In genomic region chr9:21653091-21653490, GRCh38 we compare ENCODE assay signal across 25 cellular contexts.
DNase-seq lines count a peak whose midpoint lies in the region; ATAC-seq and TF ChIP-seq lines count a peak whose summit lies in the region.
"Had no signal": no experiment of that assay in that cellular context is flagged by ENCODE, and none has a peak within 500 bp of the region (broad histone marks: within the 10 kb centered on the region; RNA-seq: fewer than 3 reads in every experiment).

No MANE protein-coding gene starts in this region.

- intact Hi-C loops in mammary epithelial cell (cut with micrococcal nuclease) (no loop called here), MCF 10A (cut with micrococcal nuclease) (no loop called here), lower lobe of right lung (cut with DNase I) (no loop called here)

- no peaks in the 10 kb centered on the region for H3K36me3 Mint-ChIP-seq in MCF 10A (ENCODE audit: insufficient read depth, unreplicated experiment)

- no peaks in the 10 kb centered on the region for H3K4me1 Mint-ChIP-seq in MCF 10A (ENCODE audit: insufficient read depth, unreplicated experiment)
- H3K4me1 Mint-ChIP-seq: B cell had no signal

- ATAC-seq in foreskin keratinocyte, result peak; percentile 35
- no peak for ATAC-seq in HG03095 (IDR thresholded peaks at IDR 0.05; ENCODE audit: unreplicated experiment)
- no peak for ATAC-seq in lower lobe of right lung
- ATAC-seq: GM12878, PC-3, SK-N-SH treated with all-trans-retinoic acid at 6 μM for 48 hours had no signal

- no peak overlapping the region for H2AFZ ChIP-seq in mammary epithelial cell (ENCODE audit: low read depth, low read length)

- POLR2A ChIA-PET in MCF 10A (lab: Yijun Ruan, JAX), result interaction anchor here (0.9 kb wide), 1 partner anchor 42 kb away, joined by 4 read pairs; no protein-coding TSS in a partner anchor

- no peaks in the 10 kb centered on the region for H3K36me3 ChIP-seq in mammary epithelial cell (ENCODE audit: insufficient read depth, low read length)
- H3K36me3 ChIP-seq in lower lobe of right lung, result no peaks in the 10 kb centered on the region
- H3K36me3 ChIP-seq: MG63 had no signal

- BruUV-seq in mammary epithelial cell (replicated peaks; lab: Mats Ljungman, UMichigan) (no TSS peak), MCF 10A (replicated peaks; lab: Mats Ljungman, UMichigan) (no TSS peak)

- no peaks in the 10 kb centered on the region for H4K20me1 ChIP-seq in mammary epithelial cell (ENCODE audit: insufficient read depth, low read length)

- H3K9me3 ChIP-seq in mammary epithelial cell (replicated peaks; ENCODE audit: insufficient read depth, low read length) (no peaks in the 10 kb centered on the region), lower lobe of right lung (no peaks in the 10 kb centered on the region)

- H3K4me1 ChIP-seq in mammary epithelial cell (ENCODE audit: insufficient read depth, low read length) (no peaks in the 10 kb centered on the region), foreskin keratinocyte (no peaks in the 10 kb centered on the region), lower lobe of right lung (no peaks in the 10 kb centered on the region)

- H3K27me3 Mint-ChIP-seq in MCF 10A (ENCODE audit: insufficient read depth, unreplicated experiment), result no peaks in the 10 kb centered on the region

- H3K4me3 ChIP-seq in mammary epithelial cell (replicated peaks in 1 of 3; ENCODE audit: insufficient read depth in 1 of 3, low read depth in 2 of 3, low read length in 3 of 3) (no peak overlapping the region), astrocyte of the cerebellum (ENCODE audit: low read depth, low read length) (no peak overlapping the region), lower lobe of right lung (no peak overlapping the region)
- H3K4me3 ChIP-seq: GM12878, MG63 had no signal

- DNase-seq in mammary epithelial cell (peak; percentile 77), MCF 10A (ENCODE audit: unreplicated experiment) (no peak), astrocyte of the cerebellum (ENCODE audit: low read depth) (peak; percentile 82), foreskin keratinocyte (peak in 1 of 2 donors; percentile 65), D341Med (ENCODE audit: low spot score) (no peak), caudate nucleus (lab: John Stamatoyannopoulos, UW) (no peak), lower lobe of right lung (no peak)
- DNase-seq: DMS 273 treated with DMSO at 0.1 percent for 48 hours, DND-41, GF-D8, GOT3, MG63, NCI-H1092, NCI-H146, NCI-H2029 treated with DMSO at 0.1 percent for 48 hours, NCI-H2171, NCI-H526, PC-3, SIG-M5 had no signal

- H3K4me3 Mint-ChIP-seq in MCF 10A (ENCODE audit: unreplicated experiment), result no peak overlapping the region
- H3K4me3 Mint-ChIP-seq: B cell had no signal

- TF ChIP-seq CTCF in mammary epithelial cell (conservative IDR thresholded peaks at IDR 0.05 in 1 of 2, IDR thresholded peaks at IDR 0.05 in 1 of 2; ENCODE audit: extremely low read depth in 1 of 2, insufficient read depth in 1 of 2, low read depth in 1 of 2, low read length in 2 of 2) (no peak), MCF 10A (IDR thresholded peaks at IDR 0.05; ENCODE audit: unreplicated experiment) (no peak), astrocyte of the cerebellum (IDR thresholded peaks at IDR 0.05; ENCODE audit: low read depth, low read length, missing control alignments) (no peak), foreskin keratinocyte (conservative IDR thresholded peaks at IDR 0.05) (no peak), lower lobe of right lung (IDR thresholded peaks at IDR 0.05) (no peak)

- no peak overlapping the region for H3K9ac ChIP-seq in mammary epithelial cell (ENCODE audit: insufficient read depth, low read length)

- H3K27me3 ChIP-seq in mammary epithelial cell (ENCODE audit: insufficient read depth, low read length), result no peaks in the 10 kb centered on the region
- H3K27me3 ChIP-seq in foreskin keratinocyte, result no peaks in the 10 kb centered on the region
- H3K27me3 ChIP-seq in lower lobe of right lung (ENCODE audit: low read depth), result no peaks in the 10 kb centered on the region
- H3K27me3 ChIP-seq: MG63 had no signal

- 79% methylated on average over 3 of the region's 3 CpGs for WGBS in mammary epithelial cell (ENCODE audit: low coverage, missing lambda C conversion rate)

- H3K4me2 ChIP-seq in mammary epithelial cell (ENCODE audit: insufficient read depth, low read depth, low read length), result no peak overlapping the region

- H3K9me3 Mint-ChIP-seq in MCF 10A (ENCODE audit: unreplicated experiment), result peaks cover 10% of the 10 kb centered on the region

- dilution Hi-C loops in mammary epithelial cell (cut with HindIII; ENCODE audit: low sequenced_read_pairs), result no loop called here

- H3K27ac ChIP-seq in mammary epithelial cell (ENCODE audit: insufficient read depth, low read depth, low read length), result no peak overlapping the region
- H3K27ac ChIP-seq in foreskin keratinocyte, result no peak overlapping the region
- H3K27ac ChIP-seq in caudate nucleus (ENCODE audit: low read depth, low read length), result no peak overlapping the region
- H3K27ac ChIP-seq in lower lobe of right lung, result no peak overlapping the region
- H3K27ac ChIP-seq: 22Rv1, RWPE1 had no signal

- no peaks in the 10 kb centered on the region for H3K79me2 ChIP-seq in mammary epithelial cell (ENCODE audit: insufficient read depth, low read length)

- H3K27ac Mint-ChIP-seq in MCF 10A (ENCODE audit: low read depth, unreplicated experiment), result no peak overlapping the region
- H3K27ac Mint-ChIP-seq: B cell had no signal

- in situ Hi-C loops in mammary epithelial cell (cut with MboI; ENCODE audit: low sequenced_read_pairs in 2 of 2) (no loop called here), astrocyte of the cerebellum (cut with HindIII; ENCODE audit: low sequenced_read_pairs) (no loop called here)

- CTCF ChIA-PET in mammary epithelial cell (lab: Charles Lee; ENCODE audit: low non-redundant PET), result no interaction called here
- CTCF ChIA-PET in MCF 10A (lab: Yijun Ruan, JAX), result no interaction called here

Comparison
In these comparisons a context has a peak if more than half of its experiments do, and no peak if none do; other contexts are left out.
1. DNase-seq: peak in mammary epithelial cell (single experiment) and astrocyte of the cerebellum (single experiment); none in MCF 10A (single experiment), D341Med (single experiment), caudate nucleus (0 of 61) and lower lobe of right lung (single experiment).